Comparison of ENCODE assay signal across 14 cellular contexts in genomic region chr2:33135645-33136044, GRCh38.
DNase-seq lines count a peak whose midpoint lies in the region; ATAC-seq and TF ChIP-seq lines count a peak whose summit lies in the region.
"Had no signal": no experiment of that assay in that cellular context is flagged by ENCODE, and none has a peak within 500 bp of the region (broad histone marks: within the 10 kb centered on the region; RNA-seq: fewer than 3 reads in every experiment).

No MANE protein-coding gene starts in this region.

- WGBS in heart right ventricle, 2 donors = 43 to 48% methylated on average over 4 of the region's 4 CpGs
- 30 to 35% methylated on average over 4 of the region's 4 CpGs for WGBS in esophagus squamous epithelium, 2 donors
- WGBS in aorta, 2 donors = 1 to 6% methylated on average over 4 of the region's 4 CpGs

- peak overlapping the region; percentile 75 for H3K4me2 ChIP-seq in osteoblast (ENCODE audit: insufficient read depth, low read length)

- intact Hi-C loops in heart right ventricle (cut with DNase I) = loop anchor here in 2 of 10 donors (2.0 to 10.0 kb wide), 2 partner anchors 81 to 139 kb away; no protein-coding TSS in a partner anchor
- intact Hi-C loops in cardiac septum (cut with DNase I) = loop anchor here (10.0 kb wide), 2 partner anchors 129 to 361 kb away; no protein-coding TSS in a partner anchor
- intact Hi-C loops in esophagus squamous epithelium (cut with DNase I) = no loop called here
- intact Hi-C loops in aorta (cut with DNase I) = loop anchor here (2.0 to 10.0 kb wide), 5 partner anchors 21 to 229 kb away; no protein-coding TSS in a partner anchor

- H3K4me3 ChIP-seq in heart right ventricle (peak overlapping the region in 8 of 10 donors; percentile 25 to 54 (median 45)), esophagus squamous epithelium (peak overlapping the region in 3 of 4 donors; percentile 39 to 64 (median 45)), osteoblast (ENCODE audit: insufficient read depth, low read length) (peak overlapping the region; percentile 78), aorta (ENCODE audit: low read length in 2 of 2) (peak overlapping the region; percentile 91 to 97)
- H3K4me3 ChIP-seq: A549, thyroid gland had no signal

- H4K20me1 ChIP-seq in osteoblast (ENCODE audit: insufficient read depth, low read length) = no peaks in the 10 kb centered on the region

- peaks cover 44% of the 10 kb centered on the region for H3K79me2 ChIP-seq in osteoblast (ENCODE audit: insufficient read depth, low read length)

- TF ChIP-seq CTCF in heart right ventricle (IDR thresholded peaks at IDR 0.05) (no peak), esophagus squamous epithelium (IDR thresholded peaks at IDR 0.05) (no peak), osteoblast (IDR thresholded peaks at IDR 0.05; ENCODE audit: extremely low read depth, low read depth, low read length) (no peak)

- H3K9me3 ChIP-seq in heart right ventricle (no peaks in the 10 kb centered on the region), esophagus squamous epithelium (no peaks in the 10 kb centered on the region), osteoblast (ENCODE audit: low read depth, low read length) (no peaks in the 10 kb centered on the region), aorta (ENCODE audit: control insufficient read depth, low read length) (no peaks in the 10 kb centered on the region)
- H3K9me3 ChIP-seq: A549, right lobe of liver, thyroid gland had no signal

- H3K4me1 ChIP-seq in heart right ventricle = peaks cover 7 to 83% (median 49%) of the 10 kb centered on the region in 9 donors
- peaks cover 5 to 55% (median 11%) of the 10 kb centered on the region in 3 donors for H3K4me1 ChIP-seq in esophagus squamous epithelium
- H3K4me1 ChIP-seq in osteoblast (ENCODE audit: insufficient read depth, low read length) = peaks cover 47% of the 10 kb centered on the region
- peaks cover 17 to 27% of the 10 kb centered on the region in 2 donors for H3K4me1 ChIP-seq in aorta (ENCODE audit: control insufficient read depth in 1 of 2, insufficient read depth in 2 of 2, low read length in 2 of 2)
- H3K4me1 ChIP-seq: thyroid gland had no signal

- H3K36me3 ChIP-seq in heart right ventricle = no peaks in the 10 kb centered on the region
- no peaks in the 10 kb centered on the region for H3K36me3 ChIP-seq in esophagus squamous epithelium
- H3K36me3 ChIP-seq in osteoblast (ENCODE audit: insufficient read depth, low read length) = peaks cover 14% of the 10 kb centered on the region
- no peaks in the 10 kb centered on the region for H3K36me3 ChIP-seq in aorta (ENCODE audit: control insufficient read depth in 1 of 2, insufficient read depth in 2 of 2, low read length in 1 of 2)
- H3K36me3 ChIP-seq: right lobe of liver, thyroid gland had no signal

- ATAC-seq in heart right ventricle = no peak
- ATAC-seq in aorta (ENCODE audit: low FRiP score) = no peak
- no peak for ATAC-seq in HG03521 (IDR thresholded peaks at IDR 0.05; ENCODE audit: unreplicated experiment)
- ATAC-seq: A549; activated naive CD4-positive, alpha-beta T cell treated with anti-CD3 and anti-CD28 coated beads, Interleukin-2, amount 50 U/mL, for 72 hours; right lobe of liver had no signal

- TF ChIP-seq POLR2A in esophagus squamous epithelium (IDR thresholded peaks at IDR 0.05) = no peak

- H3K27ac ChIP-seq in heart right ventricle = peak overlapping the region; percentile 62 to 90 (median 81)
- H3K27ac ChIP-seq in esophagus squamous epithelium = peak overlapping the region in 3 of 4 donors; percentile 84 to 89 (median 84)
- H3K27ac ChIP-seq in osteoblast (ENCODE audit: low read depth, low read length) = peak overlapping the region; percentile 96
- peak overlapping the region; percentile 68 to 90 for H3K27ac ChIP-seq in aorta (ENCODE audit: low read depth in 1 of 2, low read length in 2 of 2)
- H3K27ac ChIP-seq: thyroid gland had no signal

- no peak for DNase-seq in heart right ventricle
- DNase-seq in cardiac septum (ENCODE audit: low spot score) = no peak
- no peak for DNase-seq in esophagus squamous epithelium (lab: John Stamatoyannopoulos, UW)
- DNase-seq in osteoblast (ENCODE audit: insufficient read length, low spot score, missing footprints) = no peak
- no peak for DNase-seq in aorta
- DNase-seq in cerebellum (ENCODE audit: low spot score) = no peak
- DNase-seq in MV-4-11 (lab: John Stamatoyannopoulos, UW) = no peak
- DNase-seq: effector memory CD4-positive, alpha-beta T cell; right lobe of liver; SHP77 treated with DMSO at 0.1 percent for 48 hours had no signal

- H2AFZ ChIP-seq in osteoblast (ENCODE audit: low read length) = no peak overlapping the region

- no peaks in the 10 kb centered on the region for H3K27me3 ChIP-seq in heart right ventricle
- peaks cover 0 to 3% (median 0%) of the 10 kb centered on the region in 4 donors for H3K27me3 ChIP-seq in esophagus squamous epithelium
- no peaks in the 10 kb centered on the region for H3K27me3 ChIP-seq in osteoblast (ENCODE audit: insufficient read depth, low read length)
- no peaks in the 10 kb centered on the region for H3K27me3 ChIP-seq in aorta (ENCODE audit: control insufficient read depth in 1 of 2, insufficient read depth in 2 of 2, low read length in 1 of 2)
- H3K27me3 ChIP-seq: right lobe of liver, thyroid gland had no signal
